ENCODE assay signal across 13 cellular contexts in genomic region chr12:6935551-6936377, GRCh38. TPM values are rescaled to one million over a fixed set of nuclear protein-coding genes. Genes with fewer than 3 reads are reported as not detected.
DNase-seq lines count a peak whose midpoint lies in the region; ATAC-seq and TF ChIP-seq lines count a peak whose summit lies in the region.
"Had no signal": no experiment of that assay in that cellular context is flagged by ENCODE, and none has a peak within 500 bp of the region (broad histone marks: within the 10 kb centered on the region; RNA-seq: fewer than 3 reads in every experiment).

No MANE protein-coding gene starts in this region.

- H3K9ac ChIP-seq in SK-N-SH (no peak overlapping the region), OCI-LY3 (ENCODE audit: low read length) (no peak overlapping the region)

- no peaks in the 10 kb centered on the region for H3K27me3 ChIP-seq in SK-N-SH (ENCODE audit: insufficient read depth)
- H3K27me3 ChIP-seq in OCI-LY3 (ENCODE audit: low read depth, low read length), result no peaks in the 10 kb centered on the region
- no peaks in the 10 kb centered on the region for H3K27me3 ChIP-seq in ectodermal cell (ENCODE audit: control insufficient read depth, insufficient read depth, low read length, poor library complexity, severe bottlenecking)
- H3K27me3 ChIP-seq in gastrocnemius medialis, result no peaks in the 10 kb centered on the region

- peaks cover 0 to 18% of the 10 kb centered on the region in 2 experiments; a peak in 2 of 4 replicates for H3K4me1 ChIP-seq in SK-N-SH (ENCODE audit: control insufficient read depth in 1 of 2, insufficient read depth in 2 of 2, low read depth in 1 of 2, low read length in 1 of 2)
- H3K4me1 ChIP-seq in OCI-LY3 (ENCODE audit: low read length), result peaks cover 14% of the 10 kb centered on the region
- no peaks in the 10 kb centered on the region for H3K4me1 ChIP-seq in ectodermal cell (ENCODE audit: control insufficient read depth, insufficient read depth, low read length)
- peaks cover 28 to 41% of the 10 kb centered on the region in 2 donors for H3K4me1 ChIP-seq in gastrocnemius medialis

- no peak for TF ChIP-seq EP300 in SK-N-SH (IDR thresholded peaks at IDR 0.05; ENCODE audit: borderline replicate concordance in 1 of 2, low read depth in 1 of 2, low read length in 1 of 2)

- CTCF ChIA-PET in SK-N-SH (lab: Yijun Ruan, JAX), result interaction anchor here (1.0 to 9.2 kb wide), 2 partner anchors 12 to 44 kb away, joined by 3 to 134 read pairs; no protein-coding TSS in a partner anchor

- no peak for TF ChIP-seq RAD21 in SK-N-SH (IDR thresholded peaks at IDR 0.05; ENCODE audit: low read length)

- H3K9me3 ChIP-seq in SK-N-SH (no peaks in the 10 kb centered on the region), OCI-LY3 (ENCODE audit: insufficient read depth, low read length) (no peaks in the 10 kb centered on the region), ectodermal cell (ENCODE audit: control insufficient read depth, low read length) (no peaks in the 10 kb centered on the region), gastrocnemius medialis (no peaks in the 10 kb centered on the region)

- H3K27ac ChIP-seq in SK-N-SH (ENCODE audit: low read depth in 2 of 2, low read length in 1 of 2) (peak overlapping the region in 1 of 2 experiments; percentile 11; a peak in 1 of 4 replicates), OCI-LY3 (ENCODE audit: low read length) (no peak overlapping the region), ectodermal cell (ENCODE audit: insufficient read depth, low read depth, low read length, poor library complexity, severe bottlenecking) (peak overlapping the region; percentile 2), gastrocnemius medialis (peak overlapping the region; percentile 57 to 96 (median 81))
- H3K27ac ChIP-seq: KMS-11 had no signal

- WGBS in SK-N-SH (ENCODE audit: low lambda C conversion rate), result 92% methylated on average over 16 of the region's 16 CpGs
- WGBS in ectodermal cell, 2 experiments, result 93 to 94% methylated on average over 16 of the region's 16 CpGs

- intact Hi-C loops in gastrocnemius medialis (cut with DNase I; ENCODE audit: low total_unique reads), result no loop called here

- H3K4me2 ChIP-seq in SK-N-SH (no peak overlapping the region), OCI-LY3 (ENCODE audit: low read length) (peak overlapping the region; percentile 92)

- POLR2A ChIA-PET in SK-N-SH (lab: Yijun Ruan, JAX), result interaction anchor here (0.6 to 1.1 kb wide), 4 partner anchors 8 to 63 kb away, joined by 3 to 4 read pairs (median 3); partner anchors contain the start of genes RNU7-1 and SPSB2

- H3F3A ChIP-seq in SK-N-SH (replicated peaks; ENCODE audit: insufficient read depth), result peaks cover 43% of the 10 kb centered on the region

- in situ Hi-C loops in gastrocnemius medialis (cut with MboI; ENCODE audit: low sequenced_read_pairs in 4 of 4), result loop anchor here in 1 of 4 donors (25.0 kb wide), 1 partner anchor 177 kb away; the partner anchor contains the start of gene C1RL

- DNase-seq in SK-N-SH (peak; percentile 18), gastrocnemius medialis (no peak), GOT3 (lab: John Stamatoyannopoulos, UW) (no peak), C1 segment of cervical spinal cord (lab: John Stamatoyannopoulos, UW) (no peak)
- DNase-seq: dermis blood vessel endothelial cell, NCI-H774 had no signal

- no peak for TF ChIP-seq POLR2A in gastrocnemius medialis (IDR thresholded peaks at IDR 0.05)

- ATAC-seq in SK-N-SH treated with all-trans-retinoic acid at 6 μM for 48 hours (no peak), gastrocnemius medialis (no peak), HG03439 (IDR thresholded peaks at IDR 0.05; ENCODE audit: unreplicated experiment) (no peak)

- TF ChIP-seq CTCF in SK-N-SH (IDR thresholded peaks at IDR 0.05), result no peak
- TF ChIP-seq CTCF in OCI-LY3 (IDR thresholded peaks at IDR 0.05; ENCODE audit: low read depth, low read length), result no peak
- TF ChIP-seq CTCF in gastrocnemius medialis (IDR thresholded peaks at IDR 0.05 in 4 of 5, conservative IDR thresholded peaks at IDR 0.05 in 1 of 5), result no peak

- H3K79me2 ChIP-seq in SK-N-SH (ENCODE audit: insufficient read depth) (peaks cover 67% of the 10 kb centered on the region), OCI-LY3 (ENCODE audit: low read length) (peaks cover 31% of the 10 kb centered on the region)

- H3K9me2 ChIP-seq in SK-N-SH, result no peaks in the 10 kb centered on the region

- peaks cover 36% of the 10 kb centered on the region for H4K20me1 ChIP-seq in SK-N-SH (ENCODE audit: insufficient read depth)
- no peaks in the 10 kb centered on the region for H4K20me1 ChIP-seq in OCI-LY3 (ENCODE audit: insufficient read depth, low read length)

- peaks cover 51 to 72% of the 10 kb centered on the region in 2 experiments for H3K36me3 ChIP-seq in SK-N-SH (replicated peaks in 1 of 2; ENCODE audit: control insufficient read depth in 1 of 2, insufficient read depth in 2 of 2, low read length in 1 of 2)
- peaks cover 13% of the 10 kb centered on the region for H3K36me3 ChIP-seq in OCI-LY3 (replicated peaks; ENCODE audit: low read depth, low read length)
- peaks cover 29% of the 10 kb centered on the region for H3K36me3 ChIP-seq in ectodermal cell (ENCODE audit: control insufficient read depth, insufficient read depth, low read length)
- peaks cover 0 to 16% of the 10 kb centered on the region in 2 donors for H3K36me3 ChIP-seq in gastrocnemius medialis

- H2AFZ ChIP-seq in SK-N-SH (ENCODE audit: low read depth) (no peak overlapping the region), OCI-LY3 (ENCODE audit: low read depth, low read length) (no peak overlapping the region)

- no peak overlapping the region for H3K4me3 ChIP-seq in SK-N-SH (ENCODE audit: low read depth in 2 of 2, low read length in 1 of 2)
- peak overlapping the region; percentile 92; the same call in 1 of the 2 replicates for H3K4me3 ChIP-seq in OCI-LY3 (ENCODE audit: low read length)
- H3K4me3 ChIP-seq in ectodermal cell (ENCODE audit: insufficient read depth, low read depth, low read length), result no peak overlapping the region
- H3K4me3 ChIP-seq in gastrocnemius medialis, result no peak overlapping the region

TF ChIP-seq in SK-N-SH, 30 proteins besides CTCF, POLR2A, EP300 and RAD21 (continues in another document):
- TF ChIP-seq MAX (IDR thresholded peaks at IDR 0.05; ENCODE audit: low read depth), result no peak
- TF ChIP-seq RCOR1 (IDR thresholded peaks at IDR 0.05; ENCODE audit: low read length), result no peak
- no peak for TF ChIP-seq EZH2phosphoT487 (IDR thresholded peaks at IDR 0.05; ENCODE audit: borderline replicate concordance, low read depth)
- TF ChIP-seq FOXJ3 (CRISPR knock-in tag; IDR thresholded peaks at IDR 0.05), result no peak
- TF ChIP-seq TAF1 (IDR thresholded peaks at IDR 0.05; ENCODE audit: borderline replicate concordance, low read depth, low read length), result no peak

TF ChIP-seq in SK-N-SH treated with all-trans-retinoic acid at 6 μM for 48 hours, 23 proteins besides CTCF, POLR2A, EP300 and RAD21 (continues in another document):
- TF ChIP-seq PPARA (CRISPR knock-in tag; IDR thresholded peaks at IDR 0.05; ENCODE audit: borderline replicate concordance), result no peak
- no peak for TF ChIP-seq BACH2 (CRISPR knock-in tag; IDR thresholded peaks at IDR 0.05; ENCODE audit: borderline replicate concordance)
- no peak for TF ChIP-seq ZFP30 (CRISPR knock-in tag; IDR thresholded peaks at IDR 0.05)
- no peak for TF ChIP-seq OSR1 (CRISPR knock-in tag; IDR thresholded peaks at IDR 0.05)
- TF ChIP-seq ZNF565 (CRISPR knock-in tag; conservative IDR thresholded peaks at IDR 0.05; ENCODE audit: low read depth), result no peak
- no peak for TF ChIP-seq TOX (CRISPR knock-in tag; IDR thresholded peaks at IDR 0.05; ENCODE audit: borderline replicate concordance)
- TF ChIP-seq ZNF70 (CRISPR knock-in tag; IDR thresholded peaks at IDR 0.05), result no peak
- no peak for TF ChIP-seq ARNTL (CRISPR knock-in tag; IDR thresholded peaks at IDR 0.05; ENCODE audit: borderline replicate concordance, low read depth)
- no peak for TF ChIP-seq ZNF8 (CRISPR knock-in tag; IDR thresholded peaks at IDR 0.05)
- TF ChIP-seq CSDC2 (CRISPR knock-in tag; IDR thresholded peaks at IDR 0.05), result no peak
- TF ChIP-seq GLIS3 (CRISPR knock-in tag; IDR thresholded peaks at IDR 0.05), result no peak

RNA-seq across cellular contexts. Expression of gene RNU7-1, which starts 7.9 kb away (rescaled TPM):
- polyA plus RNA-seq in SK-N-SH (2012; rRNA removed), result not detected in 2 replicates
- not detected in 2 replicates for polyA plus RNA-seq in SK-N-SH (2012; cell fraction: cytosol; rRNA removed)
- not detected in 2 replicates for polyA plus RNA-seq in SK-N-SH (2012; cell fraction: nucleus; rRNA removed)
- not detected for polyA plus RNA-seq in ectodermal cell (2013, experiment 1 of 4)
- polyA plus RNA-seq in ectodermal cell (2013, experiment 2 of 4), result not detected
- not detected for polyA plus RNA-seq in ectodermal cell (2013, experiment 3 of 4)
- not detected for polyA plus RNA-seq in ectodermal cell (2013, experiment 4 of 4)
- not detected for total RNA-seq in gastrocnemius medialis
- total RNA-seq: A172, dermis blood vessel endothelial cell, renal cortical epithelial cell had no signal

RNA-seq across cellular contexts. Expression of gene ATN1, which starts 8.0 kb away (rescaled TPM):
- polyA plus RNA-seq in SK-N-SH (2012; rRNA removed), result 18.5 and 29.3 TPM in 2 replicates
- polyA plus RNA-seq in SK-N-SH (2012; cell fraction: cytosol; rRNA removed), result 13.8 and 20.9 TPM in 2 replicates
- 79.0 and 104 TPM in 2 replicates for polyA plus RNA-seq in SK-N-SH (2012; cell fraction: nucleus; rRNA removed)
- 138 TPM for polyA plus RNA-seq in ectodermal cell (2013, experiment 1 of 4)
- 139 TPM for polyA plus RNA-seq in ectodermal cell (2013, experiment 2 of 4)
- polyA plus RNA-seq in ectodermal cell (2013, experiment 3 of 4), result 126 TPM
- polyA plus RNA-seq in ectodermal cell (2013, experiment 4 of 4), result 147 TPM
- 10 to 100 TPM; 11.5 to 31.5 (median 26.5) TPM for total RNA-seq in gastrocnemius medialis

RNA-seq across cellular contexts. Expression of gene C12orf57, which starts 8.1 kb away (rescaled TPM):
- 560 and 659 TPM in 2 replicates for polyA plus RNA-seq in SK-N-SH (2012; rRNA removed)
- polyA plus RNA-seq in SK-N-SH (2012; cell fraction: cytosol; rRNA removed), result 378 and 573 TPM in 2 replicates
- polyA plus RNA-seq in SK-N-SH (2012; cell fraction: nucleus; rRNA removed), result 265 and 491 TPM in 2 replicates
- polyA plus RNA-seq in ectodermal cell (2013, experiment 1 of 4), result 290 TPM
- polyA plus RNA-seq in ectodermal cell (2013, experiment 2 of 4), result 288 TPM
- polyA plus RNA-seq in ectodermal cell (2013, experiment 3 of 4), result 271 TPM
- 291 TPM for polyA plus RNA-seq in ectodermal cell (2013, experiment 4 of 4)
- 100 to 1,000 TPM; 175 to 220 (median 183) TPM for total RNA-seq in gastrocnemius medialis
- total RNA-seq: A172 had no signal

RNA-seq across cellular contexts. Expression of gene PTPN6, which starts 15.4 kb away (rescaled TPM):
- polyA plus RNA-seq in SK-N-SH (2012; rRNA removed), result 0.12 and 0.18 TPM in 2 replicates
- 0.09 TPM in 1 of 2 replicates, not detected in the other for polyA plus RNA-seq in SK-N-SH (2012; cell fraction: cytosol; rRNA removed)
- 0.43 and 0.96 TPM in 2 replicates for polyA plus RNA-seq in SK-N-SH (2012; cell fraction: nucleus; rRNA removed)
- 2.0 TPM for polyA plus RNA-seq in ectodermal cell (2013, experiment 1 of 4)
- polyA plus RNA-seq in ectodermal cell (2013, experiment 2 of 4), result 2.1 TPM
- 2.7 TPM for polyA plus RNA-seq in ectodermal cell (2013, experiment 3 of 4)
- polyA plus RNA-seq in ectodermal cell (2013, experiment 4 of 4), result 2.5 TPM
- 1 to 10 TPM in 3 of 4 donors, under 1 TPM in 1; 0.87 to 7.6 (median 5.0) TPM for total RNA-seq in gastrocnemius medialis

RNA-seq across cellular contexts. Expression of gene ENO2, which starts 21.4 kb away (rescaled TPM):
- polyA plus RNA-seq in SK-N-SH (2012; rRNA removed), result 50.6 and 56.9 TPM in 2 replicates
- polyA plus RNA-seq in SK-N-SH (2012; cell fraction: cytosol; rRNA removed), result 39.1 and 43.0 TPM in 2 replicates
- polyA plus RNA-seq in SK-N-SH (2012; cell fraction: nucleus; rRNA removed), result 190 and 231 TPM in 2 replicates
- 136 TPM for polyA plus RNA-seq in ectodermal cell (2013, experiment 1 of 4)
- 142 TPM for polyA plus RNA-seq in ectodermal cell (2013, experiment 2 of 4)
- 97.0 TPM for polyA plus RNA-seq in ectodermal cell (2013, experiment 3 of 4)
- polyA plus RNA-seq in ectodermal cell (2013, experiment 4 of 4), result 113 TPM
- total RNA-seq in gastrocnemius medialis, result 1 to 10 TPM in 3 of 4 donors, under 1 TPM in 1; 0.97 to 6.2 (median 1.8) TPM
